ENCODE assay signal across 7 cellular contexts in the genomic region with DNA sequence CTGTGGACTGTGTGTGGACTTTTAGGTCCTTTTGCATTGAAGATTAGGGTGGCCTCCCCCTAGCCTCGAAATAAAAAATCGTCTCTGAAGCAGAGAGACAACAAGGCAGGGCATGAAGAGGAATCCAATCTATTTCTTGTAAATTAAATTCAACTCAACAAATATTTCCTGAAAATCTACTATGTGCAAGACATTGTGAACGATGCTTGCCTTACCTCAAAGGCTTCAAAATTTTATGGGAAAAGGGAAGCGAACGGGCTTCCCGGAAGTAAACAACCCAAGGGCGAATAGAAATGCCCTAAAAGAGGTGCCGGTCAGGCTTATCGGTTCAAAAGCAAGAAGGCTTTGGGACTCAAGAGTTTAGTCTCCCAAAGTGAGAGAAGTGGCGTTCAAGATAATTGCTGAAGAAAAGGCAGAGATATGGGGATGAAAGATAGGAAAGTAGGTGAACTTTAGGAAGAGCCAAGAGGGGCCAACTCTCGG. TPM values are rescaled to one million over a fixed set of nuclear protein-coding genes. Genes with fewer than 3 reads are reported as not detected.
DNase-seq lines count a peak whose midpoint lies in the region; ATAC-seq and TF ChIP-seq lines count a peak whose summit lies in the region.

No MANE protein-coding gene starts in this region.

- intact Hi-C loops in esophagus squamous epithelium (cut with DNase I), result no loop called here

- no peak overlapping the region for H3K23ac ChIP-seq in trophoblast cell (ENCODE audit: low read length)

- H2BK5ac ChIP-seq in trophoblast cell (ENCODE audit: low read depth, low read length, poor library complexity), result peak overlapping the region; percentile 2

- H3K27me3 ChIP-seq in SJSA1 (replicated peaks), result no peaks in the 10 kb centered on the region
- H3K27me3 ChIP-seq in esophagus squamous epithelium, result no peaks in the 10 kb centered on the region
- no peaks in the 10 kb centered on the region for H3K27me3 ChIP-seq in trophoblast cell (ENCODE audit: insufficient read depth, low read length)

- DNase-seq in SJSA1 (ENCODE audit: low read depth in 1 of 2, low spot score in 2 of 2) (no peak), esophagus squamous epithelium (lab: John Stamatoyannopoulos, UW) (no peak), trophoblast cell (no peak), HPDE6-E6E7 (ENCODE audit: extremely low spot score) (no peak)

- H3K9ac ChIP-seq in trophoblast cell (ENCODE audit: low read length), result peak overlapping the region; percentile 82

- no peaks in the 10 kb centered on the region; the same call in 1 of the 2 replicates for H3K36me3 ChIP-seq in SJSA1
- no peaks in the 10 kb centered on the region for H3K36me3 ChIP-seq in esophagus squamous epithelium
- no peaks in the 10 kb centered on the region for H3K36me3 ChIP-seq in trophoblast cell (ENCODE audit: control insufficient read depth in 1 of 2, insufficient read depth in 2 of 2, low read length in 2 of 2)

- no peaks in the 10 kb centered on the region for H3K9me3 ChIP-seq in SJSA1 (replicated peaks)
- H3K9me3 ChIP-seq in esophagus squamous epithelium, result no peaks in the 10 kb centered on the region
- H3K9me3 ChIP-seq in trophoblast cell (ENCODE audit: insufficient read depth, low read depth, low read length), result no peaks in the 10 kb centered on the region

- H3K4me3 ChIP-seq in GM08714 (ENCODE audit: low read length), result peak overlapping the region; percentile 84
- H3K4me3 ChIP-seq in SJSA1, result peak overlapping the region; percentile 54
- H3K4me3 ChIP-seq in esophagus squamous epithelium, result peak overlapping the region; percentile 53 to 89 (median 77)
- peak overlapping the region; percentile 95 for H3K4me3 ChIP-seq in trophoblast cell (ENCODE audit: low read depth, low read length)

- no peak overlapping the region for H3K18ac ChIP-seq in trophoblast cell (ENCODE audit: low read length)

- H2AK5ac ChIP-seq in trophoblast cell (ENCODE audit: low read length), result no peak overlapping the region

- no peak overlapping the region for H3K4ac ChIP-seq in trophoblast cell (ENCODE audit: low read depth, low read length)

- peak; percentile 2 for ATAC-seq in HG03025 (IDR thresholded peaks at IDR 0.05; ENCODE audit: low FRiP score, unreplicated experiment)
- ATAC-seq in GM19328 (IDR thresholded peaks at IDR 0.05; ENCODE audit: unreplicated experiment), result no peak

- H4K91ac ChIP-seq in trophoblast cell (ENCODE audit: low read depth, low read length), result peak overlapping the region; percentile 59

- peak overlapping the region; percentile 90 for H3K27ac ChIP-seq in SJSA1
- peak overlapping the region; percentile 62 to 95 (median 84) for H3K27ac ChIP-seq in esophagus squamous epithelium
- peak overlapping the region; percentile 24 for H3K27ac ChIP-seq in trophoblast cell (ENCODE audit: low read depth, low read length)

- H3K4me2 ChIP-seq in trophoblast cell (ENCODE audit: low read length), result peak overlapping the region; percentile 87

- peaks cover 3% of the 10 kb centered on the region for H3K79me2 ChIP-seq in trophoblast cell (ENCODE audit: control insufficient read depth, insufficient read depth, low read length, poor library complexity)

- H3K14ac ChIP-seq in trophoblast cell (ENCODE audit: low read length), result peak overlapping the region; percentile 13

- TF ChIP-seq POLR2A in esophagus squamous epithelium (IDR thresholded peaks at IDR 0.05), result no peak

- H2BK12ac ChIP-seq in trophoblast cell (ENCODE audit: low read length), result no peak overlapping the region

- peak overlapping the region; percentile 61 for H2AFZ ChIP-seq in trophoblast cell (ENCODE audit: insufficient read depth, low read length, poor library complexity)

- no peak overlapping the region for H4K12ac ChIP-seq in trophoblast cell (ENCODE audit: low read depth, low read length)

- peak overlapping the region; percentile 73 for H4K8ac ChIP-seq in trophoblast cell (ENCODE audit: low read depth, low read length)

- WGBS in esophagus squamous epithelium, 2 donors, result 0 to 1% methylated on average over 11 of the region's 11 CpGs
- no CpG with 5 or more reads among the region's 11 CpGs for WGBS in trophoblast cell (ENCODE audit: extremely low coverage, insufficient coverage, insufficient read length)

- TF ChIP-seq CTCF in esophagus squamous epithelium (IDR thresholded peaks at IDR 0.05), result no peak

- peak overlapping the region; percentile 36 for H2BK120ac ChIP-seq in trophoblast cell (ENCODE audit: insufficient read depth, low read length, poor library complexity)

- H3K4me1 ChIP-seq in SJSA1 (replicated peaks) (peaks cover 9% of the 10 kb centered on the region), esophagus squamous epithelium (peaks cover 12 to 41% (median 17%) of the 10 kb centered on the region in 3 donors), trophoblast cell (ENCODE audit: control insufficient read depth in 1 of 2, insufficient read depth in 2 of 2, low read length in 2 of 2) (no peaks in the 10 kb centered on the region)

- H3K79me1 ChIP-seq in trophoblast cell (ENCODE audit: low read length), result peaks cover 8% of the 10 kb centered on the region

RNA-seq across cellular contexts. Expression of gene KIF24, which starts 0.5 kb away (rescaled TPM):
- total RNA-seq in SJSA1 (2014; rRNA removed; shearing (Covaris generic)), result 2.1 and 4.1 TPM in 2 replicates
- 1 to 10 TPM; 1.5 to 2.9 (median 1.6) TPM for total RNA-seq in esophagus squamous epithelium
- 1.7 and 1.9 TPM in 2 replicates for polyA plus RNA-seq in trophoblast cell (2013)

RNA-seq across cellular contexts. Expression of gene NUDT2, which starts 0.8 kb away (rescaled TPM):
- total RNA-seq in SJSA1 (2014; rRNA removed; shearing (Covaris generic)), result 9.7 and 27.0 TPM in 2 replicates
- total RNA-seq in esophagus squamous epithelium, result 10 to 100 TPM in 3 of 4 donors, 1 to 10 TPM in 1; 9.2 to 29.3 (median 17.8) TPM
- 10.6 and 10.8 TPM in 2 replicates for polyA plus RNA-seq in trophoblast cell (2013)

RNA-seq across cellular contexts. Expression of gene MYORG, which starts 48.2 kb away (rescaled TPM):
- total RNA-seq in SJSA1 (2014; rRNA removed; shearing (Covaris generic)), result 0.37 and 0.97 TPM in 2 replicates
- total RNA-seq in esophagus squamous epithelium, result 1 to 10 TPM; 5.3 to 8.8 (median 5.4) TPM
- polyA plus RNA-seq in trophoblast cell (2013), result 23.9 and 24.2 TPM in 2 replicates

Comparison
In these comparisons a context has a peak if more than half of its experiments do, and no peak if none do; other contexts are left out.
1. H3K27ac ChIP-seq: peak in every context shown above with its lines; median percentile 90 in SJSA1; 84 in esophagus squamous epithelium; 24 in trophoblast cell.